Comparison of ENCODE assay signal across 9 cellular contexts in the genomic region with DNA sequence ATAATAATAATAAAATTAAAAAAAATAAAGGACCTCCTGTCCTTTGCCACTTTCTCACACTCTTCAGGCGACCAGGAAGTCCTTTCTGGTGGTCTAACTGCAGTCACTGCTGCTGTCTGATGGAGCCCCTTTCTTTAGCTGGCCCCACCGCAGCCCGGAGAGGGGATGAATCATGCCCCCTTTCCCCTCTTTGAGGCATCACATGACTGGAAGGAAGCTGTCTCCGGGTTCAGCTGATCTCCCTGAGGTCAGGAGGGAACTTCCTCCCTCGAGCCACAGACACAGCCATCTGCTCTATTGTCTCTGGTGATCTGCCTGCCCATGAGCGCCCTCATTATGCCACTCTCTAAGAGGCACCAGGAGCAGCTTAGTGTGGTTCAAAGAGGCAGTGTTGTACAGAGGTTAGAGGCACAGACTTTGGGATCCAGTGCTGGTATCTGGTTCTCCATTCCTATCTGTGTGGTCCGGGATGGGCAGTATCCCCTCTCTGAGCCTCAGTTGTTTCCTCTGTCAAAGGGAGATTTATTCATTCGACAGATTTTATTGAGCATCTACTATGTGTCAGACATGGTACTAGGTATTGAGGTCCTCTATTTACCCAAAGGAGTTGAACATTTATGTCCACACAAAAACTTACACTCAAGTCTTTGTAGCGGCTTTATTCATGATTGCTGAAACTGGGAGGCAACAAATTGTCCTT. TPM values are rescaled to one million over a fixed set of nuclear protein-coding genes. Genes with fewer than 3 reads are reported as not detected.
A peak's percentile ranks its signal among the peaks of the same experiment; 100 is the strongest.
DNase-seq lines count a peak whose midpoint lies in the region; ATAC-seq and TF ChIP-seq lines count a peak whose summit lies in the region.
"Had no signal": no experiment of that assay in that cellular context is flagged by ENCODE, and none has a peak within 500 bp of the region (broad histone marks: within the 10 kb centered on the region; RNA-seq: fewer than 3 reads in every experiment).

No MANE protein-coding gene starts in this region.

- no peaks in the 10 kb centered on the region for H3K79me2 ChIP-seq in mammary epithelial cell (ENCODE audit: insufficient read depth, low read length)

- no peaks in the 10 kb centered on the region for H3K9me3 Mint-ChIP-seq in MCF 10A (ENCODE audit: unreplicated experiment)
- H3K9me3 Mint-ChIP-seq in activated CD4-positive, alpha-beta T cell treated with anti-CD3 and anti-CD28 coated beads, Interleukin-2, amount 10 ng/mL, durations not matched to agents 24 days and 14 days, result no peaks in the 10 kb centered on the region
- peaks cover 16% of the 10 kb centered on the region for H3K9me3 Mint-ChIP-seq in endodermal cell

- H3K27me3 ChIP-seq in mammary epithelial cell (ENCODE audit: insufficient read depth, low read length) (no peaks in the 10 kb centered on the region), endodermal cell (ENCODE audit: control insufficient read depth, insufficient read depth, low read length, poor library complexity, severe bottlenecking) (no peaks in the 10 kb centered on the region)

- H3K4me3 ChIP-seq in mammary epithelial cell (replicated peaks in 1 of 3; ENCODE audit: insufficient read depth in 1 of 3, low read depth in 2 of 3, low read length in 3 of 3) (no peak overlapping the region), endodermal cell (ENCODE audit: low read length) (no peak overlapping the region)

- H3K27ac Mint-ChIP-seq in MCF 10A (ENCODE audit: low read depth, unreplicated experiment), result no peak overlapping the region
- H3K27ac Mint-ChIP-seq in activated CD4-positive, alpha-beta T cell treated with anti-CD3 and anti-CD28 coated beads, Interleukin-2, amount 10 ng/mL, durations not matched to agents 24 days and 14 days, result peak overlapping the region; percentile 99
- no peak overlapping the region for H3K27ac Mint-ChIP-seq in endodermal cell

- H3K36me3 ChIP-seq in mammary epithelial cell (ENCODE audit: insufficient read depth, low read length) (no peaks in the 10 kb centered on the region), endodermal cell (ENCODE audit: control insufficient read depth, insufficient read depth, low read length) (no peaks in the 10 kb centered on the region)

- H3K27ac ChIP-seq in mammary epithelial cell (ENCODE audit: insufficient read depth, low read depth, low read length) (no peak overlapping the region), endodermal cell (ENCODE audit: low read depth, low read length) (no peak overlapping the region)

- in situ Hi-C loops in mammary epithelial cell (cut with MboI; ENCODE audit: low sequenced_read_pairs in 2 of 2), result no loop called here

- BruUV-seq in MCF 10A (replicated peaks; lab: Mats Ljungman, UMichigan) (no TSS peak), mammary epithelial cell (replicated peaks; lab: Mats Ljungman, UMichigan) (no TSS peak)

- dilution Hi-C loops in mammary epithelial cell (cut with HindIII; ENCODE audit: low sequenced_read_pairs), result loop anchor here (10.0 kb wide), 1 partner anchor 508 kb away; no protein-coding TSS in a partner anchor

- no peaks in the 10 kb centered on the region for H3K36me3 Mint-ChIP-seq in MCF 10A (ENCODE audit: insufficient read depth, unreplicated experiment)
- H3K36me3 Mint-ChIP-seq in activated CD4-positive, alpha-beta T cell treated with anti-CD3 and anti-CD28 coated beads, Interleukin-2, amount 10 ng/mL, durations not matched to agents 24 days and 14 days (ENCODE audit: low read depth), result peaks cover 32% of the 10 kb centered on the region
- H3K36me3 Mint-ChIP-seq in endodermal cell (ENCODE audit: low read depth), result no peaks in the 10 kb centered on the region

- no peak overlapping the region for H2AFZ ChIP-seq in mammary epithelial cell (ENCODE audit: low read depth, low read length)

- H3K4me1 ChIP-seq in mammary epithelial cell (ENCODE audit: insufficient read depth, low read length), result peaks cover 5% of the 10 kb centered on the region
- no peaks in the 10 kb centered on the region for H3K4me1 ChIP-seq in endodermal cell (ENCODE audit: control insufficient read depth, insufficient read depth, low read length)

- POLR2A ChIA-PET in MCF 10A (lab: Yijun Ruan, JAX), result interaction anchor here (1.0 kb wide), 1 partner anchor 22 kb away, joined by 3 read pairs; no protein-coding TSS in a partner anchor

- no peak overlapping the region for H3K9ac ChIP-seq in mammary epithelial cell (ENCODE audit: insufficient read depth, low read length)
- H3K9ac ChIP-seq in endodermal cell (ENCODE audit: extremely low read depth, low read length, poor library complexity, severe bottlenecking), result no peak overlapping the region

- 67% methylated on average over 6 of the region's 9 CpGs for WGBS in mammary epithelial cell (ENCODE audit: low coverage, missing lambda C conversion rate)
- 63 to 70% methylated on average over 2 to 9 of the region's 9 CpGs for WGBS in endodermal cell (ENCODE audit: insufficient coverage in 1 of 2, insufficient read length in 1 of 2), 2 experiments

- no peak overlapping the region for H3K4me2 ChIP-seq in mammary epithelial cell (ENCODE audit: insufficient read depth, low read depth, low read length)

- H4K20me1 ChIP-seq in mammary epithelial cell (ENCODE audit: insufficient read depth, low read length), result no peaks in the 10 kb centered on the region

- no peak for ATAC-seq in GM19328 (IDR thresholded peaks at IDR 0.05; ENCODE audit: unreplicated experiment)

- TF ChIP-seq CTCF in MCF 10A (IDR thresholded peaks at IDR 0.05; ENCODE audit: unreplicated experiment), result no peak
- no peak for TF ChIP-seq CTCF in mammary epithelial cell (conservative IDR thresholded peaks at IDR 0.05 in 1 of 2, IDR thresholded peaks at IDR 0.05 in 1 of 2; ENCODE audit: extremely low read depth in 1 of 2, insufficient read depth in 1 of 2, low read depth in 1 of 2, low read length in 2 of 2)
- TF ChIP-seq CTCF in endodermal cell (conservative IDR thresholded peaks at IDR 0.05), result no peak

- H3K27me3 Mint-ChIP-seq in MCF 10A (ENCODE audit: insufficient read depth, unreplicated experiment), result no peaks in the 10 kb centered on the region
- no peaks in the 10 kb centered on the region for H3K27me3 Mint-ChIP-seq in activated CD4-positive, alpha-beta T cell treated with anti-CD3 and anti-CD28 coated beads, Interleukin-2, amount 10 ng/mL, durations not matched to agents 24 days and 14 days
- H3K27me3 Mint-ChIP-seq in endodermal cell (ENCODE audit: insufficient read depth), result peaks cover 4% of the 10 kb centered on the region

- H3K4me1 Mint-ChIP-seq in MCF 10A (ENCODE audit: insufficient read depth, unreplicated experiment) (peaks cover 7% of the 10 kb centered on the region), endodermal cell (peaks cover 4% of the 10 kb centered on the region)
- H3K4me1 Mint-ChIP-seq in activated CD4-positive, alpha-beta T cell treated with anti-CD3 and anti-CD28 coated beads, Interleukin-2, amount 10 ng/mL, durations not matched to agents 24 days and 14 days, result peaks cover 50% of the 10 kb centered on the region

- CTCF ChIA-PET in MCF 10A (lab: Yijun Ruan, JAX) (no interaction called here), mammary epithelial cell (lab: Charles Lee; ENCODE audit: low non-redundant PET) (no interaction called here)

- intact Hi-C loops in MCF 10A (cut with micrococcal nuclease), result no loop called here
- intact Hi-C loops in mammary epithelial cell (cut with micrococcal nuclease), result no loop called here
- intact Hi-C loops in activated CD4-positive, alpha-beta T cell treated with anti-CD3 and anti-CD28 coated beads, Interleukin-2, amount 10 ng/mL, durations not matched to agents 24 days and 14 days (cut with micrococcal nuclease), result loop anchor here (1.0 to 5.0 kb wide), 4 partner anchors 12 to 375 kb away; a partner anchor contains a TSS

- DNase-seq in MCF 10A (ENCODE audit: unreplicated experiment) (peak; percentile 38), mammary epithelial cell (no peak), KG1 (lab: John Stamatoyannopoulos, UW) (peak; percentile 78), endodermal cell (peak; percentile 56), HuH-7.5 (ENCODE audit: low spot score) (no peak)
- peak; percentile 90 for DNase-seq in activated CD4-positive, alpha-beta T cell treated with anti-CD3 and anti-CD28 coated beads, Interleukin-2, amount 10 ng/mL, durations not matched to agents 24 days and 14 days
- peak; percentile 84 for DNase-seq in stimulated activated CD4-positive, alpha-beta T cell treated with anti-CD3 and anti-CD28 coated beads, Interleukin-15, amount 100 ng/mL, for 24 hours

- H3K9me3 ChIP-seq in mammary epithelial cell (replicated peaks; ENCODE audit: insufficient read depth, low read length), result no peaks in the 10 kb centered on the region
- peaks cover 21% of the 10 kb centered on the region for H3K9me3 ChIP-seq in endodermal cell (ENCODE audit: control insufficient read depth, low read length)

- no peak overlapping the region for H3K4me3 Mint-ChIP-seq in MCF 10A (ENCODE audit: unreplicated experiment)
- peak overlapping the region; percentile 93 for H3K4me3 Mint-ChIP-seq in activated CD4-positive, alpha-beta T cell treated with anti-CD3 and anti-CD28 coated beads, Interleukin-2, amount 10 ng/mL, durations not matched to agents 24 days and 14 days
- H3K4me3 Mint-ChIP-seq in endodermal cell, result no peak overlapping the region

RNA-seq across cellular contexts. Expression of a gene that starts 30.0 kb away (rescaled TPM):
- not detected in 2 replicates for total RNA-seq in MCF 10A (2022)
- under 1 TPM; 0.17 to 0.96 TPM for total RNA-seq in mammary epithelial cell
- polyA plus RNA-seq in mammary epithelial cell, result not detected
- polyA minus RNA-seq in mammary epithelial cell, result not detected
- 75.3 and 78.9 TPM in 2 replicates for total RNA-seq in activated CD4-positive, alpha-beta T cell treated with anti-CD3 and anti-CD28 coated beads, Interleukin-2, amount 10 ng/mL, durations not matched to agents 24 days and 14 days
- not detected for total RNA-seq in endodermal cell
- not detected for polyA plus RNA-seq in endodermal cell (2013, experiment 1 of 2)
- polyA plus RNA-seq in endodermal cell (2013, experiment 2 of 2), result not detected
- polyA plus RNA-seq: AG04450 had no signal

RNA-seq across cellular contexts. Expression of a gene that starts 35.3 kb away (rescaled TPM):
- 28.5 and 76.7 TPM in 2 replicates for total RNA-seq in MCF 10A (2022)
- 10 to 100 TPM; 59.0 to 95.1 TPM for total RNA-seq in mammary epithelial cell
- polyA plus RNA-seq in mammary epithelial cell, result 31.9 TPM
- 31.9 TPM for polyA minus RNA-seq in mammary epithelial cell
- 9.8 and 11.0 TPM in 2 replicates for total RNA-seq in activated CD4-positive, alpha-beta T cell treated with anti-CD3 and anti-CD28 coated beads, Interleukin-2, amount 10 ng/mL, durations not matched to agents 24 days and 14 days
- total RNA-seq in endodermal cell, result 10 to 100 TPM; 10.7 to 16.4 TPM
- 1.0 TPM for polyA plus RNA-seq in endodermal cell (2013, experiment 1 of 2)
- polyA plus RNA-seq in endodermal cell (2013, experiment 2 of 2), result 1.1 TPM
- polyA plus RNA-seq: AG04450 had no signal

Comparison
In these comparisons a context has a peak if more than half of its experiments do, and no peak if none do; other contexts are left out.
1. DNase-seq: peak in MCF 10A (single experiment), KG1 (single experiment), activated CD4-positive, alpha-beta T cell treated with anti-CD3 and anti-CD28 coated beads, Interleukin-2, amount 10 ng/mL, durations not matched to agents 24 days and 14 days (single experiment), endodermal cell (single experiment) and stimulated activated CD4-positive, alpha-beta T cell treated with anti-CD3 and anti-CD28 coated beads, Interleukin-15, amount 100 ng/mL, for 24 hours (single experiment); none in mammary epithelial cell (single experiment) and HuH-7.5 (single experiment).
2. RNA of a gene that starts 30.0 kb away (total RNA-seq): 75.3 to 78.9 TPM in activated CD4-positive, alpha-beta T cell treated with anti-CD3 and anti-CD28 coated beads, Interleukin-2, amount 10 ng/mL, durations not matched to agents 24 days and 14 days; 0.17 to 0.96 TPM in mammary epithelial cell, not detected in MCF 10A and not detected in endodermal cell; every median in the first group is over 10 times any median in the second.